ENCODE assay signal across 1 cellular context in the genomic region with DNA sequence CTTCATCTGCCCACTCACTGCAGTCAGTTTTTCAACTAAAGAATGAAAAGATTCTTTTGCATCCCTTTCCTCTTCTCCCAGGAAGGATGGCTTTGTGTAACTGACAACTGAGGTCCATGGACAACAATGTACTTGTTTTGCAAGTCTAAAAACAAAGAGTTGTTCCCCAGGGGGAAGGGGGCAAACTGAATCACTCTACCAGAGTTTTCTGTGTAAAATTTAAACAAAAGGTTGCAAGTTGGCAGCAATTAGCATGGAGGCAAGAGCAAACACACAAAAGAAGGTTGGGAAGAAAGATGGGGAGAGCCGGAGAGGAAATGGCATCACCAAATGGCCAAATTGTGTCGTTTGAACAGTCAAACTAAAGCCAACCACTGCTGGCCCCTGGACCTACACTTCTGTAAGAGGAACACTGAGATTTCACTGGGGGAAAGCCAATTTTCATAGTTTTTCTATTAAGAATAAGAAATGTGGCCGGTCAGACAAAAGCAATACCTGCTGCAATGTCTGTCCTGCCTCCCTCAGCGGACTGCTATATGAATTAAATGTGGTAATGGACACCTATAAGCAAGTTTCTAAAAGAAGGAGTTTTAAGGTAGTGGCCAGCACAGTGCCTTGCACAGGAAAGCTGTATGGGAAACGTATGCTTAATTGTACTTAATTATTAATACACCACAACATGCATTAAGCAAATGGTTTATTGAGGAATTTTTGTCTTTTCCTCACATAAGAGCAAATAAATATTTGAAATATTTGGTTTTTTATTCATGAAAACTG.
TF ChIP-seq lines count a peak whose summit lies in the region.

No MANE protein-coding gene starts in this region.

TF ChIP-seq in GM23338, 12 proteins besides CTCF, POLR2A, EP300 and RAD21 (continued from another document):
- TF ChIP-seq ZNF462 (CRISPR knock-in tag; IDR thresholded peaks at IDR 0.05) (peak; percentile 21; the same call in 1 of the 2 replicates), NANOG (IDR thresholded peaks at IDR 0.05; ENCODE audit: borderline replicate concordance) (0 out of 2 replicates have a peak, but pooled peaks have one; percentile 12), STAT1 (IDR thresholded peaks at IDR 0.05; ENCODE audit: unreplicated experiment) (no peak), POLR2AphosphoS5 (IDR thresholded peaks at IDR 0.05; ENCODE audit: low read depth) (no peak), ZNF114 (CRISPR knock-in tag; IDR thresholded peaks at IDR 0.05) (no peak), JUNB (IDR thresholded peaks at IDR 0.05; ENCODE audit: unreplicated experiment) (no peak), ZNF331 (CRISPR knock-in tag; IDR thresholded peaks at IDR 0.05; ENCODE audit: low read depth) (no peak)
- TF ChIP-seq, protein P1, sequence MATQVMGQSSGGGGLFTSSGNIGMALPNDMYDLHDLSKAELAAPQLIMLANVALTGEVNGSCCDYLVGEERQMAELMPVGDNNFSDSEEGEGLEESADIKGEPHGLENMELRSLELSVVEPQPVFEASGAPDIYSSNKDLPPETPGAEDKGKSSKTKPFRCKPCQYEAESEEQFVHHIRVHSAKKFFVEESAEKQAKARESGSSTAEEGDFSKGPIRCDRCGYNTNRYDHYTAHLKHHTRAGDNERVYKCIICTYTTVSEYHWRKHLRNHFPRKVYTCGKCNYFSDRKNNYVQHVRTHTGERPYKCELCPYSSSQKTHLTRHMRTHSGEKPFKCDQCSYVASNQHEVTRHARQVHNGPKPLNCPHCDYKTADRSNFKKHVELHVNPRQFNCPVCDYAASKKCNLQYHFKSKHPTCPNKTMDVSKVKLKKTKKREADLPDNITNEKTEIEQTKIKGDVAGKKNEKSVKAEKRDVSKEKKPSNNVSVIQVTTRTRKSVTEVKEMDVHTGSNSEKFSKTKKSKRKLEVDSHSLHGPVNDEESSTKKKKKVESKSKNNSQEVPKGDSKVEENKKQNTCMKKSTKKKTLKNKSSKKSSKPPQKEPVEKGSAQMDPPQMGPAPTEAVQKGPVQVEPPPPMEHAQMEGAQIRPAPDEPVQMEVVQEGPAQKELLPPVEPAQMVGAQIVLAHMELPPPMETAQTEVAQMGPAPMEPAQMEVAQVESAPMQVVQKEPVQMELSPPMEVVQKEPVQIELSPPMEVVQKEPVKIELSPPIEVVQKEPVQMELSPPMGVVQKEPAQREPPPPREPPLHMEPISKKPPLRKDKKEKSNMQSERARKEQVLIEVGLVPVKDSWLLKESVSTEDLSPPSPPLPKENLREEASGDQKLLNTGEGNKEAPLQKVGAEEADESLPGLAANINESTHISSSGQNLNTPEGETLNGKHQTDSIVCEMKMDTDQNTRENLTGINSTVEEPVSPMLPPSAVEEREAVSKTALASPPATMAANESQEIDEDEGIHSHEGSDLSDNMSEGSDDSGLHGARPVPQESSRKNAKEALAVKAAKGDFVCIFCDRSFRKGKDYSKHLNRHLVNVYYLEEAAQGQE (IDR thresholded peaks at IDR 0.05; ENCODE audit: unreplicated experiment), result no peak
